ENCODE assay signal across 10 cellular contexts in the genomic region with DNA sequence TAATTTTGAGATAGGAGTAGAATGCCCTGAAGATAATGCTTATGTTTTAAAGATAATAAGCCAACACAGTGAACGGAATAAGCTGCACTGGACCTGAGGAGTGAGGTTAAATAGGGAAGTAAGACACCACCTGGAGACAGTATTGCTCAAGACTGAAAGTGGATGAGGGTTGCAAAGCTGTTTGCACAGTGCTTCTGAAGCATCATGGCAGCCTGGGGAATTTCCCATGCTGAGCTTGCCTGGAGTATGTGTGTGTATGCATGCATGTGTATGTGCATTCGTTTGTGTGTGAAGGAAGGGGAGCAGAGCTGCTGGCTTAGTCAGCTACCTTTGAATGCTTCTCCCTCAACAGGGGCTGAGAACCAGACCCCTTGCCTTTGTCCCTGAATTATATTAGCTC. TPM values are rescaled to one million over a fixed set of nuclear protein-coding genes. Genes with fewer than 3 reads are reported as not detected.
DNase-seq lines count a peak whose midpoint lies in the region; ATAC-seq, FAIRE-seq and TF ChIP-seq lines count a peak whose summit lies in the region.
"Had no signal": no experiment of that assay in that cellular context is flagged by ENCODE, and none has a peak within 500 bp of the region (broad histone marks: within the 10 kb centered on the region; RNA-seq: fewer than 3 reads in every experiment).

No MANE protein-coding gene starts in this region.

- H3K27ac ChIP-seq in K562 (ENCODE audit: extremely low read depth, low read depth, low read length): no peak overlapping the region
- H3K27ac ChIP-seq: pancreas had no signal

- in situ Hi-C loops in K562 (cut with MboI): no loop called here

- DNase-seq in K562 (ENCODE audit: extremely low read depth in 1 of 4, low spot score in 3 of 4) (no peak), AG20443 (ENCODE audit: low spot score) (no peak), cardiac septum (ENCODE audit: low spot score) (no peak), NCI-H1436 treated with DMSO at 0.1 percent for 48 hours (lab: John Stamatoyannopoulos, UW) (no peak), NOMO-1 (lab: John Stamatoyannopoulos, UW; ENCODE audit: unreplicated experiment in 2 of 2) (no peak)
- DNase-seq: activated CD8-positive, alpha-beta T cell treated with anti-CD3 and anti-CD28 coated beads for 36 hours; pancreas had no signal

- CTCF ChIA-PET in K562 (lab: Yijun Ruan, JAX; ENCODE audit: low intra/inter-chr PET ratio): no interaction called here

- H3K9me1 ChIP-seq in K562 (ENCODE audit: control insufficient read depth, insufficient read depth, low read length): no peaks in the 10 kb centered on the region

- H3K9ac ChIP-seq in K562 (ENCODE audit: insufficient read depth in 1 of 2, low read depth in 2 of 2, low read length in 2 of 2): no peak overlapping the region

- no peak for TF ChIP-seq EP300 in K562 (IDR thresholded peaks at IDR 0.05; ENCODE audit: low read length)

- H3K36me3 ChIP-seq in K562 (ENCODE audit: control insufficient read depth, insufficient read depth, low read length): no peaks in the 10 kb centered on the region
- H3K36me3 ChIP-seq: pancreas had no signal

- no peak overlapping the region for H2AFZ ChIP-seq in K562 (ENCODE audit: low read depth, low read length)

- no peak overlapping the region for H3K4me2 ChIP-seq in K562 (ENCODE audit: insufficient read depth, low read length)

- H3K4me3 ChIP-seq in K562: no peak overlapping the region
- H3K4me3 ChIP-seq: pancreas had no signal

- WGBS in K562 (ENCODE audit: insufficient coverage, low coverage, missing lambda C conversion rate): 0% methylated on average over 2 of the region's 2 CpGs

- POLR2A ChIA-PET in K562 (lab: Yijun Ruan, JAX): interaction anchor here (0.5 to 0.9 kb wide), 2 partner anchors 13 to 154 kb away, joined by 3 to 4 read pairs; no protein-coding TSS in a partner anchor

- no peaks in the 10 kb centered on the region for H3K9me3 ChIP-seq in K562 (replicated peaks; ENCODE audit: control insufficient read depth, insufficient read depth, low read depth, low read length)
- H3K9me3 ChIP-seq: pancreas had no signal

- TF ChIP-seq POLR2A in K562 (conservative IDR thresholded peaks at IDR 0.05): no peak

- no peaks in the 10 kb centered on the region for H3K79me2 ChIP-seq in K562 (ENCODE audit: control insufficient read depth, insufficient read depth, low read length)

- FAIRE-seq in K562 (lab: Jason Lieb, UNC): no peak
- FAIRE-seq: pancreas had no signal

- no peak for TF ChIP-seq CTCF in K562 (IDR thresholded peaks at IDR 0.05 in 2 of 3, conservative IDR thresholded peaks at IDR 0.05 in 1 of 3; ENCODE audit: insufficient read depth in 2 of 3, low read depth in 1 of 3, low read length in 3 of 3)

- BruUV-seq in K562 (replicated peaks; lab: Mats Ljungman, UMichigan): no TSS peak

- peaks cover 4 to 6% of the 10 kb centered on the region in 2 experiments; a peak in 3 of 5 replicates for H3K27me3 ChIP-seq in K562 (ENCODE audit: control insufficient read depth in 2 of 2, insufficient read depth in 2 of 2, low read length in 2 of 2)
- H3K27me3 ChIP-seq: pancreas had no signal

- ATAC-seq in GM18498 (IDR thresholded peaks at IDR 0.05; ENCODE audit: unreplicated experiment) (peak; percentile 89), GM19468 (IDR thresholded peaks at IDR 0.05; ENCODE audit: extremely low read depth, unreplicated experiment) (peak; percentile 96), HG03095 (IDR thresholded peaks at IDR 0.05; ENCODE audit: unreplicated experiment) (peak; percentile 99), K562 (no peak)
- ATAC-seq: activated CD8-positive, alpha-beta T cell treated with anti-CD3 and anti-CD28 coated beads for 36 hours had no signal

- intact Hi-C loops in K562 (cut with micrococcal nuclease): no loop called here
- intact Hi-C loops in cardiac septum (cut with DNase I): no loop called here

- no peaks in the 10 kb centered on the region for H3K4me1 ChIP-seq in K562 (replicated peaks in 1 of 2; ENCODE audit: control insufficient read depth in 2 of 2, insufficient read depth in 2 of 2, low read length in 2 of 2)
- H3K4me1 ChIP-seq: pancreas had no signal

- TF ChIP-seq RAD21 in K562 (CRISPR knock-in tag; conservative IDR thresholded peaks at IDR 0.05 in 1 of 2, IDR thresholded peaks at IDR 0.05 in 1 of 2): peak in 1 of 2 experiments; percentile 19; a peak in 1 of 4 replicates

- H4K20me1 ChIP-seq in K562 (replicated peaks; ENCODE audit: control insufficient read depth, insufficient read depth, low read length): no peaks in the 10 kb centered on the region

TF ChIP-seq in K562, 482 proteins besides CTCF, POLR2A, EP300 and RAD21:
- no peak for TF ChIP-seq HNRNPUL1 (IDR thresholded peaks at IDR 0.05; ENCODE audit: low read length)
- TF ChIP-seq SP2 (IDR thresholded peaks at IDR 0.05; ENCODE audit: extremely low read depth, low read depth, low read length, poor library complexity, severe bottlenecking): no peak
- TF ChIP-seq ESRRB (CRISPR knock-in tag; IDR thresholded peaks at IDR 0.05; ENCODE audit: borderline replicate concordance): no peak
- TF ChIP-seq, protein P1, sequence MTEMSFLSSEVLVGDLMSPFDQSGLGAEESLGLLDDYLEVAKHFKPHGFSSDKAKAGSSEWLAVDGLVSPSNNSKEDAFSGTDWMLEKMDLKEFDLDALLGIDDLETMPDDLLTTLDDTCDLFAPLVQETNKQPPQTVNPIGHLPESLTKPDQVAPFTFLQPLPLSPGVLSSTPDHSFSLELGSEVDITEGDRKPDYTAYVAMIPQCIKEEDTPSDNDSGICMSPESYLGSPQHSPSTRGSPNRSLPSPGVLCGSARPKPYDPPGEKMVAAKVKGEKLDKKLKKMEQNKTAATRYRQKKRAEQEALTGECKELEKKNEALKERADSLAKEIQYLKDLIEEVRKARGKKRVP (CRISPR knock-in tag; IDR thresholded peaks at IDR 0.05): no peak
- no peak for TF ChIP-seq POLR2G (IDR thresholded peaks at IDR 0.05; ENCODE audit: low read depth, low read length)
- no peak for TF ChIP-seq CAMTA2 (CRISPR knock-in tag; conservative IDR thresholded peaks at IDR 0.05)
- TF ChIP-seq RCOR1 (IDR thresholded peaks at IDR 0.05; ENCODE audit: borderline replicate concordance in 1 of 2, low read depth in 2 of 2, low read length in 2 of 2): no peak
- TF ChIP-seq CEBPB (tag; IDR thresholded peaks at IDR 0.05): 0 out of 2 replicates have a peak, but pooled peaks have one; percentile 10

RNA-seq across cellular contexts. Expression of gene BHLHE41, which starts 35.8 kb away (rescaled TPM):
- total RNA-seq in K562 (2011; cell fraction: chromatin; rRNA removed; ENCODE audit: low replicate concordance): not detected in 2 replicates
- total RNA-seq in K562 (2011; cell fraction: nucleolus; rRNA removed): not detected in 2 replicates
- total RNA-seq in K562 (2011; cell fraction: nucleoplasm; rRNA removed): not detected in 2 replicates
- total RNA-seq in K562 (2014; rRNA removed): not detected in 2 replicates
- not detected in 2 replicates for total RNA-seq in K562 (2014; rRNA removed; fragmentation: Illumina TruSeq; extraction: Trizol)
- not detected in 2 replicates for total RNA-seq in K562 (2015; rRNA removed; fragmentation: Illumina TruSeq; extraction: Trizol)
- 0.45 TPM in 1 of 2 replicates, not detected in the other for total RNA-seq in K562 (2021)
- polyA plus RNA-seq in K562 (2011; rRNA removed): not detected in 2 replicates
- not detected in 2 replicates for polyA plus RNA-seq in K562 (2011; cell fraction: cytosol; rRNA removed)
- polyA plus RNA-seq in K562 (2011; cell fraction: nucleus; rRNA removed): not detected in 2 replicates
- polyA plus RNA-seq in K562 (2012): 0.03 TPM in 1 of 2 replicates, not detected in the other
- polyA plus RNA-seq in K562 (2014; fragmentation: Illumina TruSeq; extraction: Trizol): not detected in 2 replicates
- polyA plus RNA-seq in K562 (2014; fragmentation: Nextera tagmentation; extraction: Ambion mirVana): not detected
- polyA plus RNA-seq in K562 (2014; rRNA removed): not detected in 2 replicates
- not detected in 2 replicates for polyA minus RNA-seq in K562 (2011; rRNA and poly(A)+ RNA removed)
- not detected in 2 replicates for polyA minus RNA-seq in K562 (2011; cell fraction: cytosol; rRNA and poly(A)+ RNA removed)
- polyA minus RNA-seq in K562 (2011; cell fraction: nucleus; rRNA and poly(A)+ RNA removed): not detected in 2 replicates
- 33.3 TPM for total RNA-seq in cardiac septum
- total RNA-seq: activated CD8-positive, alpha-beta T cell treated with anti-CD3 and anti-CD28 coated beads for 36 hours had no signal

Comparison
In these comparisons a context has a peak if more than half of its experiments do, and no peak if none do; other contexts are left out.
1. RNA of gene BHLHE41, which starts 35.8 kb away (total RNA-seq): 33.3 TPM in cardiac septum (single experiment); 0.45 TPM in K562; every median in the first group is over 10 times any median in the second.